In the genomic region with DNA sequence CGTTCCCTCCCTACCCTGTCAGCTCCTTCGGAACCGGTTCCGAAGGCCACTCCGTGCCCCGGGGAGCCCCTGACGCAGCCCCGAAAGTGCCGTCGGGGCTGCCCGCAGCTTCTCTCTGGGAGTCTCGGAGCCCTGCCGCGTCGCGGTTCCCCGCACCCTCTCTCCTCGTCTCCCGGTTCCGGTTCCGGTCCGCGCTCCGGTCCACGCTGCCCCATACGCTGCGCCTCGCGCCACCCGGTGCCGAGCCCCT, we compare ENCODE assay signal across 1 cellular context.
TF ChIP-seq lines count a peak whose summit lies in the region.

No MANE protein-coding gene starts in this region.

TF ChIP-seq in HepG2, 621 proteins besides CTCF, POLR2A, EP300 and RAD21 (continued from another document and continues in another):
- TF ChIP-seq, protein P1, sequence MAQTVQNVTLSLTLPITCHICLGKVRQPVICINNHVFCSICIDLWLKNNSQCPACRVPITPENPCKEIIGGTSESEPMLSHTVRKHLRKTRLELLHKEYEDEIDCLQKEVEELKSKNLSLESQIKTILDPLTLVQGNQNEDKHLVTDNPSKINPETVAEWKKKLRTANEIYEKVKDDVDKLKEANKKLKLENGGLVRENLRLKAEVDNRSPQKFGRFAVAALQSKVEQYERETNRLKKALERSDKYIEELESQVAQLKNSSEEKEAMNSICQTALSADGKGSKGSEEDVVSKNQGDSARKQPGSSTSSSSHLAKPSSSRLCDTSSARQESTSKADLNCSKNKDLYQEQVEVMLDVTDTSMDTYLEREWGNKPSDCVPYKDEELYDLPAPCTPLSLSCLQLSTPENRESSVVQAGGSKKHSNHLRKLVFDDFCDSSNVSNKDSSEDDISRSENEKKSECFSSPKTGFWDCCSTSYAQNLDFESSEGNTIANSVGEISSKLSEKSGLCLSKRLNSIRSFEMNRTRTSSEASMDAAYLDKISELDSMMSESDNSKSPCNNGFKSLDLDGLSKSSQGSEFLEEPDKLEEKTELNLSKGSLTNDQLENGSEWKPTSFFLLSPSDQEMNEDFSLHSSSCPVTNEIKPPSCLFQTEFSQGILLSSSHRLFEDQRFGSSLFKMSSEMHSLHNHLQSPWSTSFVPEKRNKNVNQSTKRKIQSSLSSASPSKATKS (CRISPR knock-in tag; IDR thresholded peaks at IDR 0.05): peak; percentile 82; the same call in 1 of the 2 replicates
- no peak for TF ChIP-seq JUND (CRISPR knock-in tag; IDR thresholded peaks at IDR 0.05)
- TF ChIP-seq IKZF4 (CRISPR knock-in tag; IDR thresholded peaks at IDR 0.05; ENCODE audit: borderline replicate concordance, low read depth, not compliant biosample characterization): no peak
- TF ChIP-seq MED8 (CRISPR knock-in tag; IDR thresholded peaks at IDR 0.05; ENCODE audit: insufficient replicate concordance): peak; percentile 59
- no peak for TF ChIP-seq ZNF296 (CRISPR knock-in tag; conservative IDR thresholded peaks at IDR 0.05)
- TF ChIP-seq ZNF10 (CRISPR knock-in tag; IDR thresholded peaks at IDR 0.05; ENCODE audit: borderline replicate concordance, low read depth): no peak
- TF ChIP-seq, protein P2, sequence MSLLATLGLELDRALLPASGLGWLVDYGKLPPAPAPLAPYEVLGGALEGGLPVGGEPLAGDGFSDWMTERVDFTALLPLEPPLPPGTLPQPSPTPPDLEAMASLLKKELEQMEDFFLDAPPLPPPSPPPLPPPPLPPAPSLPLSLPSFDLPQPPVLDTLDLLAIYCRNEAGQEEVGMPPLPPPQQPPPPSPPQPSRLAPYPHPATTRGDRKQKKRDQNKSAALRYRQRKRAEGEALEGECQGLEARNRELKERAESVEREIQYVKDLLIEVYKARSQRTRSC (CRISPR knock-in tag; IDR thresholded peaks at IDR 0.05; ENCODE audit: low read depth): no peak
- TF ChIP-seq ZMAT3 (CRISPR knock-in tag; conservative IDR thresholded peaks at IDR 0.05): 0 out of 2 replicates have a peak, but pooled peaks have one; percentile 49
- 0 out of 2 replicates have a peak, but pooled peaks have one; percentile 40 for TF ChIP-seq ZNF83 (CRISPR knock-in tag; IDR thresholded peaks at IDR 0.05; ENCODE audit: borderline replicate concordance)
- no peak for TF ChIP-seq SMARCE1 (IDR thresholded peaks at IDR 0.05; ENCODE audit: borderline replicate concordance)
- TF ChIP-seq STAG1 (CRISPR knock-in tag; IDR thresholded peaks at IDR 0.05): no peak
- TF ChIP-seq KAT7 (CRISPR knock-in tag; IDR thresholded peaks at IDR 0.05; ENCODE audit: borderline replicate concordance): no peak
- TF ChIP-seq SP2 (CRISPR knock-in tag; IDR thresholded peaks at IDR 0.05): peak; percentile 42; the same call in 1 of the 2 replicates
- peak; percentile 92; the same call in 1 of the 2 replicates for TF ChIP-seq ZSCAN30 (CRISPR knock-in tag; IDR thresholded peaks at IDR 0.05)
- TF ChIP-seq, protein P3, sequence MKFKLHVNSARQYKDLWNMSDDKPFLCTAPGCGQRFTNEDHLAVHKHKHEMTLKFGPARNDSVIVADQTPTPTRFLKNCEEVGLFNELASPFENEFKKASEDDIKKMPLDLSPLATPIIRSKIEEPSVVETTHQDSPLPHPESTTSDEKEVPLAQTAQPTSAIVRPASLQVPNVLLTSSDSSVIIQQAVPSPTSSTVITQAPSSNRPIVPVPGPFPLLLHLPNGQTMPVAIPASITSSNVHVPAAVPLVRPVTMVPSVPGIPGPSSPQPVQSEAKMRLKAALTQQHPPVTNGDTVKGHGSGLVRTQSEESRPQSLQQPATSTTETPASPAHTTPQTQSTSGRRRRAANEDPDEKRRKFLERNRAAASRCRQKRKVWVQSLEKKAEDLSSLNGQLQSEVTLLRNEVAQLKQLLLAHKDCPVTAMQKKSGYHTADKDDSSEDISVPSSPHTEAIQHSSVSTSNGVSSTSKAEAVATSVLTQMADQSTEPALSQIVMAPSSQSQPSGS (CRISPR knock-in tag; IDR thresholded peaks at IDR 0.05): no peak
- TF ChIP-seq JUN (CRISPR knock-in tag; IDR thresholded peaks at IDR 0.05): no peak
- no peak for TF ChIP-seq ZNF713 (CRISPR knock-in tag; IDR thresholded peaks at IDR 0.05)
- peak; percentile 84 for TF ChIP-seq GABPB1 (CRISPR knock-in tag; IDR thresholded peaks at IDR 0.05)
- TF ChIP-seq ZNF644 (CRISPR knock-in tag; IDR thresholded peaks at IDR 0.05; ENCODE audit: low read depth): no peak
- peak; percentile 88 for TF ChIP-seq ZNF777 (CRISPR knock-in tag; IDR thresholded peaks at IDR 0.05)
- no peak for TF ChIP-seq HMG20B (CRISPR knock-in tag; conservative IDR thresholded peaks at IDR 0.05)
- 0 out of 2 replicates have a peak, but pooled peaks have one; percentile 76 for TF ChIP-seq ZNF615 (CRISPR knock-in tag; IDR thresholded peaks at IDR 0.05; ENCODE audit: borderline replicate concordance)
- TF ChIP-seq, protein P4, sequence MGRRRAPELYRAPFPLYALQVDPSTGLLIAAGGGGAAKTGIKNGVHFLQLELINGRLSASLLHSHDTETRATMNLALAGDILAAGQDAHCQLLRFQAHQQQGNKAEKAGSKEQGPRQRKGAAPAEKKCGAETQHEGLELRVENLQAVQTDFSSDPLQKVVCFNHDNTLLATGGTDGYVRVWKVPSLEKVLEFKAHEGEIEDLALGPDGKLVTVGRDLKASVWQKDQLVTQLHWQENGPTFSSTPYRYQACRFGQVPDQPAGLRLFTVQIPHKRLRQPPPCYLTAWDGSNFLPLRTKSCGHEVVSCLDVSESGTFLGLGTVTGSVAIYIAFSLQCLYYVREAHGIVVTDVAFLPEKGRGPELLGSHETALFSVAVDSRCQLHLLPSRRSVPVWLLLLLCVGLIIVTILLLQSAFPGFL (CRISPR knock-in tag; IDR thresholded peaks at IDR 0.05): no peak
- TF ChIP-seq ZBTB8A (CRISPR knock-in tag; IDR thresholded peaks at IDR 0.05; ENCODE audit: borderline replicate concordance, low read depth): no peak
- no peak for TF ChIP-seq HHEX (CRISPR knock-in tag; IDR thresholded peaks at IDR 0.05)
- no peak for TF ChIP-seq FOXM1 (CRISPR knock-in tag; IDR thresholded peaks at IDR 0.05)
- TF ChIP-seq FOSL1 (CRISPR knock-in tag; IDR thresholded peaks at IDR 0.05; ENCODE audit: borderline replicate concordance): no peak
- no peak for TF ChIP-seq ZNF263 (CRISPR knock-in tag; IDR thresholded peaks at IDR 0.05)
- TF ChIP-seq ZNF772 (CRISPR knock-in tag; IDR thresholded peaks at IDR 0.05): no peak
- TF ChIP-seq, protein P5, sequence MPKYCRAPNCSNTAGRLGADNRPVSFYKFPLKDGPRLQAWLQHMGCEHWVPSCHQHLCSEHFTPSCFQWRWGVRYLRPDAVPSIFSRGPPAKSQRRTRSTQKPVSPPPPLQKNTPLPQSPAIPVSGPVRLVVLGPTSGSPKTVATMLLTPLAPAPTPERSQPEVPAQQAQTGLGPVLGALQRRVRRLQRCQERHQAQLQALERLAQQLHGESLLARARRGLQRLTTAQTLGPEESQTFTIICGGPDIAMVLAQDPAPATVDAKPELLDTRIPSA (CRISPR knock-in tag; IDR thresholded peaks at IDR 0.05; ENCODE audit: borderline replicate concordance): peak; percentile 66; the same call in 1 of the 2 replicates
- no peak for TF ChIP-seq REPIN1 (CRISPR knock-in tag; IDR thresholded peaks at IDR 0.05; ENCODE audit: borderline replicate concordance, low read depth)
- no peak for TF ChIP-seq ELF1 (CRISPR knock-in tag; IDR thresholded peaks at IDR 0.05)
- TF ChIP-seq, protein P6, sequence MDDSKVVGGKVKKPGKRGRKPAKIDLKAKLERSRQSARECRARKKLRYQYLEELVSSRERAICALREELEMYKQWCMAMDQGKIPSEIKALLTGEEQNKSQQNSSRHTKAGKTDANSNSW (CRISPR knock-in tag; IDR thresholded peaks at IDR 0.05; ENCODE audit: borderline replicate concordance): peak; percentile 65
- TF ChIP-seq, protein P7, sequence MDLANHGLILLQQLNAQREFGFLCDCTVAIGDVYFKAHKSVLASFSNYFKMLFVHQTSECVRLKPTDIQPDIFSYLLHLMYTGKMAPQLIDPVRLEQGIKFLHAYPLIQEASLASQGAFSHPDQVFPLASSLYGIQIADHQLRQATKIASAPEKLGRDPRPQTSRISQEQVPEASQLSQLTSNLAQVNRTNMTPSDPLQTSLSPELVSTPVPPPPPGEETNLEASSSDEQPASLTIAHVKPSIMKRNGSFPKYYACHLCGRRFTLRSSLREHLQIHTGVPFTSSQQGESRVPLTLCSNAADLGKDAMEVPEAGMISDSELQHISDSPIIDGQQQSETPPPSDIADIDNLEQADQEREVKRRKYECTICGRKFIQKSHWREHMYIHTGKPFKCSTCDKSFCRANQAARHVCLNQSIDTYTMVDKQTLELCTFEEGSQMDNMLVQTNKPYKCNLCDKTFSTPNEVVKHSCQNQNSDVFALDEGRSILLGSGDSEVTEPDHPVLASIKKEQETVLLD (CRISPR knock-in tag; IDR thresholded peaks at IDR 0.05; ENCODE audit: low read depth): no peak
- TF ChIP-seq ZNF235 (CRISPR knock-in tag; IDR thresholded peaks at IDR 0.05; ENCODE audit: borderline replicate concordance): no peak
- TF ChIP-seq YEATS4 (CRISPR knock-in tag; IDR thresholded peaks at IDR 0.05; ENCODE audit: borderline replicate concordance): no peak
- TF ChIP-seq, protein P8, sequence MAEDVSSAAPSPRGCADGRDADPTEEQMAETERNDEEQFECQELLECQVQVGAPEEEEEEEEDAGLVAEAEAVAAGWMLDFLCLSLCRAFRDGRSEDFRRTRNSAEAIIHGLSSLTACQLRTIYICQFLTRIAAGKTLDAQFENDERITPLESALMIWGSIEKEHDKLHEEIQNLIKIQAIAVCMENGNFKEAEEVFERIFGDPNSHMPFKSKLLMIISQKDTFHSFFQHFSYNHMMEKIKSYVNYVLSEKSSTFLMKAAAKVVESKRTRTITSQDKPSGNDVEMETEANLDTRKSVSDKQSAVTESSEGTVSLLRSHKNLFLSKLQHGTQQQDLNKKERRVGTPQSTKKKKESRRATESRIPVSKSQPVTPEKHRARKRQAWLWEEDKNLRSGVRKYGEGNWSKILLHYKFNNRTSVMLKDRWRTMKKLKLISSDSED (CRISPR knock-in tag; IDR thresholded peaks at IDR 0.05): no peak
- no peak for TF ChIP-seq HNRNPH1 (optimal IDR thresholded peaks at IDR 0.05; ENCODE audit: low read depth, low read length)
- TF ChIP-seq, protein P9, sequence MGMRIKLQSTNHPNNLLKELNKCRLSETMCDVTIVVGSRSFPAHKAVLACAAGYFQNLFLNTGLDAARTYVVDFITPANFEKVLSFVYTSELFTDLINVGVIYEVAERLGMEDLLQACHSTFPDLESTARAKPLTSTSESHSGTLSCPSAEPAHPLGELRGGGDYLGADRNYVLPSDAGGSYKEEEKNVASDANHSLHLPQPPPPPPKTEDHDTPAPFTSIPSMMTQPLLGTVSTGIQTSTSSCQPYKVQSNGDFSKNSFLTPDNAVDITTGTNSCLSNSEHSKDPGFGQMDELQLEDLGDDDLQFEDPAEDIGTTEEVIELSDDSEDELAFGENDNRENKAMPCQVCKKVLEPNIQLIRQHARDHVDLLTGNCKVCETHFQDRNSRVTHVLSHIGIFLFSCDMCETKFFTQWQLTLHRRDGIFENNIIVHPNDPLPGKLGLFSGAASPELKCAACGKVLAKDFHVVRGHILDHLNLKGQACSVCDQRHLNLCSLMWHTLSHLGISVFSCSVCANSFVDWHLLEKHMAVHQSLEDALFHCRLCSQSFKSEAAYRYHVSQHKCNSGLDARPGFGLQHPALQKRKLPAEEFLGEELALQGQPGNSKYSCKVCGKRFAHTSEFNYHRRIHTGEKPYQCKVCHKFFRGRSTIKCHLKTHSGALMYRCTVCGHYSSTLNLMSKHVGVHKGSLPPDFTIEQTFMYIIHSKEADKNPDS (CRISPR knock-in tag; IDR thresholded peaks at IDR 0.05): no peak
- no peak for TF ChIP-seq AKAP8 (CRISPR knock-in tag; IDR thresholded peaks at IDR 0.05)
- peak; percentile 71; the same call in 1 of the 2 replicates for TF ChIP-seq NAIF1 (CRISPR knock-in tag; IDR thresholded peaks at IDR 0.05; ENCODE audit: borderline replicate concordance)
- TF ChIP-seq, protein P10, sequence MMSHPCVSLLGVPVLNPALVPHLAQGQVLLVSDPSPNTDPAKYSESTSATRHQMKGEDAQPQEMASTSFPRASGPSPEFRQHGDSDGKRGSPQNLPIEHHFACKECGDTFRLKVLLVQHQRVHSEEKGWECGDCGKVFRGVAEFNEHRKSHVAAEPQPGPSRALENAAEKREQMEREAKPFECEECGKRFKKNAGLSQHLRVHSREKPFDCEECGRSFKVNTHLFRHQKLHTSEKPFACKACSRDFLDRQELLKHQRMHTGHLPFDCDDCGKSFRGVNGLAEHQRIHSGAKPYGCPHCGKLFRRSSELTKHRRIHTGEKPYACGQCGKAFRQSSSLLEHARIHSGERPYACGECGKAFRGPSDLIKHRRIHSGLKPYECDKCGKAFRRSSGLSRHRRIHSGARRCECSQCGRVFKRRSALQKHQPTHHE (CRISPR knock-in tag; IDR thresholded peaks at IDR 0.05; ENCODE audit: borderline replicate concordance): no peak
- TF ChIP-seq PCBP1 (IDR thresholded peaks at IDR 0.05; ENCODE audit: borderline replicate concordance, low read depth, low read length): no peak
- TF ChIP-seq, protein P11, sequence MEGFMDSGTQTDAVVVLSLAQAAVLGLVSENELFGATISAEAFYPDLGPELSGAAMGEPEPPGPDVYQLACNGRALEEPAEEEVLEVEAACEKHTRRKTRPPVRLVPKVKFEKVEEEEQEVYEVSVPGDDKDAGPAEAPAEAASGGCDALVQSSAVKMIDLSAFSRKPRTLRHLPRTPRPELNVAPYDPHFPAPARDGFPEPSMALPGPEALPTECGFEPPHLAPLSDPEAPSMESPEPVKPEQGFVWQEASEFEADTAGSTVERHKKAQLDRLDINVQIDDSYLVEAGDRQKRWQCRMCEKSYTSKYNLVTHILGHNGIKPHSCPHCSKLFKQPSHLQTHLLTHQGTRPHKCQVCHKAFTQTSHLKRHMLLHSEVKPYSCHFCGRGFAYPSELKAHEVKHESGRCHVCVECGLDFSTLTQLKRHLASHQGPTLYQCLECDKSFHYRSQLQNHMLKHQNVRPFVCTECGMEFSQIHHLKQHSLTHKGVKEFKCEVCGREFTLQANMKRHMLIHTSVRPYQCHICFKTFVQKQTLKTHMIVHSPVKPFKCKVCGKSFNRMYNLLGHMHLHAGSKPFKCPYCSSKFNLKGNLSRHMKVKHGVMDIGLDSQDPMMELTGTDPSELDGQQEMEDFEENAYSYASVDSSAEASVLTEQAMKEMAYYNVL (CRISPR knock-in tag; IDR thresholded peaks at IDR 0.05; ENCODE audit: borderline replicate concordance): peak; percentile 34; the same call in 1 of the 2 replicates
- no peak for TF ChIP-seq ZC3H13 (CRISPR knock-in tag; IDR thresholded peaks at IDR 0.05)
- no peak for TF ChIP-seq STAT5B (CRISPR knock-in tag; IDR thresholded peaks at IDR 0.05)
- TF ChIP-seq ZKSCAN8 (CRISPR knock-in tag; IDR thresholded peaks at IDR 0.05; ENCODE audit: borderline replicate concordance): no peak
- TF ChIP-seq BHLHE40 (IDR thresholded peaks at IDR 0.05; ENCODE audit: low read length): no peak
